In genomic region chr2:202418027-202418426, GRCh38 we compare ENCODE assay signal across 22 cellular contexts.
"Had no signal": no experiment of that assay in that cellular context is flagged by ENCODE, and none has a peak within 500 bp of the region (broad histone marks: within the 10 kb centered on the region; RNA-seq: fewer than 3 reads in every experiment).

No MANE protein-coding gene starts in this region.

- H3K27me3 Mint-ChIP-seq: activated CD4-positive, alpha-beta memory T cell treated with anti-CD3 and anti-CD28 coated beads for 36 hours; activated CD8-positive, alpha-beta memory T cell treated with anti-CD3 and anti-CD28 coated beads, Interleukin-2, amount 10 ng/mL, durations not matched to agents 7 days and 5 days; activated naive CD8-positive, alpha-beta T cell treated with anti-CD3 and anti-CD28 coated beads, Interleukin-2, amount 50 U/mL, for 24 hours; effector memory CD8-positive, alpha-beta T cell; memory B cell; natural killer cell treated with Interleukin-12 subunit alpha and Interleukin-12 subunit beta and Interleukin-15 and Interleukin-18, amount 100 ng/mL, for 72 hours had no signal

- H3K36me3 Mint-ChIP-seq: activated CD4-positive, alpha-beta memory T cell treated with anti-CD3 and anti-CD28 coated beads for 36 hours; natural killer cell treated with Interleukin-12 subunit alpha and Interleukin-12 subunit beta and Interleukin-15 and Interleukin-18, amount 100 ng/mL, for 72 hours had no signal

- ATAC-seq: activated CD8-positive, alpha-beta memory T cell treated with anti-CD3 and anti-CD28 coated beads, Interleukin-2, amount 10 ng/mL, durations not matched to agents 7 days and 5 days; activated naive CD8-positive, alpha-beta T cell treated with anti-CD3 and anti-CD28 coated beads, Interleukin-2, amount 50 U/mL, for 24 hours; effector memory CD8-positive, alpha-beta T cell; natural killer cell treated with Interleukin-12 subunit alpha and Interleukin-12 subunit beta and Interleukin-15 and Interleukin-18, amount 100 ng/mL, for 72 hours; right lobe of liver; stimulated activated naive CD8-positive, alpha-beta T cell treated with anti-CD3 and anti-CD28 coated beads, Interleukin-15, Interleukin-2, amounts not matched to agents 100 U/mL and 50 U/mL, for 24 hours; upper lobe of right lung had no signal

- H3K4me3 Mint-ChIP-seq: activated CD4-positive, alpha-beta memory T cell treated with anti-CD3 and anti-CD28 coated beads for 36 hours; activated CD8-positive, alpha-beta memory T cell treated with anti-CD3 and anti-CD28 coated beads, Interleukin-2, amount 10 ng/mL, durations not matched to agents 7 days and 5 days; activated naive CD4-positive, alpha-beta T cell treated with anti-CD3 and anti-CD28 coated beads for 36 hours; activated naive CD8-positive, alpha-beta T cell treated with anti-CD3 and anti-CD28 coated beads, Interleukin-2, amount 50 U/mL, for 24 hours; effector memory CD8-positive, alpha-beta T cell; memory B cell; natural killer cell treated with Interleukin-12 subunit alpha and Interleukin-12 subunit beta and Interleukin-15 and Interleukin-18, amount 100 ng/mL, for 72 hours had no signal

- H3K4me3 ChIP-seq: breast epithelium, left ventricle myocardium inferior, prostate gland, right lobe of liver, smooth muscle cell, suprapubic skin, upper lobe of right lung had no signal

- H3K9me3 ChIP-seq: breast epithelium, left ventricle myocardium inferior, prostate gland, right lobe of liver, suprapubic skin, upper lobe of right lung had no signal

- H3K4me1 ChIP-seq: breast epithelium, prostate gland, suprapubic skin had no signal

- H3K27ac Mint-ChIP-seq: activated CD4-positive, alpha-beta memory T cell treated with anti-CD3 and anti-CD28 coated beads for 36 hours; activated CD8-positive, alpha-beta memory T cell treated with anti-CD3 and anti-CD28 coated beads, Interleukin-2, amount 10 ng/mL, durations not matched to agents 7 days and 5 days; activated naive CD4-positive, alpha-beta T cell treated with anti-CD3 and anti-CD28 coated beads for 36 hours; activated naive CD8-positive, alpha-beta T cell treated with anti-CD3 and anti-CD28 coated beads, Interleukin-2, amount 50 U/mL, for 24 hours; activated T-helper 2 cell treated with anti-CD3 and anti-CD28 coated beads, Interferon-gamma antibody, Interleukin-2, Interleukin-4, amounts not matched to agents 10 μg/mL and 5 μg/mL and 100 μg/mL, durations not matched to agents 14 hours and 24 hours and 36 hours; effector memory CD8-positive, alpha-beta T cell; memory B cell; natural killer cell treated with Interleukin-12 subunit alpha and Interleukin-12 subunit beta and Interleukin-15 and Interleukin-18, amount 100 ng/mL, for 72 hours had no signal

- H3K27ac ChIP-seq: breast epithelium, left ventricle myocardium inferior, prostate gland, right lobe of liver, suprapubic skin, upper lobe of right lung had no signal

- H3K36me3 ChIP-seq: breast epithelium, left ventricle myocardium inferior, prostate gland, right lobe of liver, suprapubic skin, upper lobe of right lung had no signal

- H3K27me3 ChIP-seq: breast epithelium, right lobe of liver, suprapubic skin, upper lobe of right lung had no signal

- H3K4me1 Mint-ChIP-seq: activated CD8-positive, alpha-beta memory T cell treated with anti-CD3 and anti-CD28 coated beads, Interleukin-2, amount 10 ng/mL, durations not matched to agents 7 days and 5 days; activated naive CD8-positive, alpha-beta T cell treated with anti-CD3 and anti-CD28 coated beads, Interleukin-2, amount 50 U/mL, for 24 hours had no signal

- DNase-seq: activated CD4-positive, alpha-beta memory T cell treated with anti-CD3 and anti-CD28 coated beads for 36 hours; activated CD8-positive, alpha-beta memory T cell treated with anti-CD3 and anti-CD28 coated beads, Interleukin-2, amount 10 ng/mL, durations not matched to agents 7 days and 5 days; activated naive CD4-positive, alpha-beta T cell treated with anti-CD3 and anti-CD28 coated beads for 36 hours; activated naive CD8-positive, alpha-beta T cell treated with anti-CD3 and anti-CD28 coated beads, Interleukin-2, amount 50 U/mL, for 24 hours; activated T-cell treated with anti-CD3 and anti-CD28 coated beads, Interleukin-2, amount 50 U/mL, for 1 hour; aorta; effector memory CD8-positive, alpha-beta T cell; kidney; left ventricle myocardium inferior; nucleus accumbens; right lobe of liver; stimulated activated naive CD8-positive, alpha-beta T cell treated with anti-CD3 and anti-CD28 coated beads, Interleukin-15, Interleukin-2, amounts not matched to agents 100 U/mL and 50 U/mL, for 24 hours; T-helper 1 cell; T1000; upper lobe of right lung had no signal

- H3K4me2 ChIP-seq: smooth muscle cell had no signal

- H3K9me3 Mint-ChIP-seq: activated CD4-positive, alpha-beta memory T cell treated with anti-CD3 and anti-CD28 coated beads for 36 hours; activated naive CD4-positive, alpha-beta T cell treated with anti-CD3 and anti-CD28 coated beads for 36 hours; activated naive CD8-positive, alpha-beta T cell treated with anti-CD3 and anti-CD28 coated beads, Interleukin-2, amount 50 U/mL, for 24 hours; activated T-helper 2 cell treated with anti-CD3 and anti-CD28 coated beads, Interferon-gamma antibody, Interleukin-2, Interleukin-4, amounts not matched to agents 10 μg/mL and 5 μg/mL and 100 μg/mL, durations not matched to agents 14 hours and 24 hours and 36 hours; effector memory CD8-positive, alpha-beta T cell; memory B cell; natural killer cell treated with Interleukin-12 subunit alpha and Interleukin-12 subunit beta and Interleukin-15 and Interleukin-18, amount 100 ng/mL, for 72 hours had no signal
